In genomic region chr10:95777638-95778037, GRCh38 we compare ENCODE assay signal across 1 cellular context. TPM values are rescaled to one million over a fixed set of nuclear protein-coding genes. Genes with fewer than 3 reads are reported as not detected.
"Had no signal": no experiment of that assay in that cellular context is flagged by ENCODE, and none has a peak within 500 bp of the region (broad histone marks: within the 10 kb centered on the region; RNA-seq: fewer than 3 reads in every experiment).

No MANE protein-coding gene starts in this region.

RNA-seq across cellular contexts. Expression of gene ENTPD1, which starts 21.7 kb away (rescaled TPM):
- polyA plus RNA-seq: mammary epithelial cell had no signal
